Comparison of ENCODE assay signal across 5 cellular contexts in the genomic region with DNA sequence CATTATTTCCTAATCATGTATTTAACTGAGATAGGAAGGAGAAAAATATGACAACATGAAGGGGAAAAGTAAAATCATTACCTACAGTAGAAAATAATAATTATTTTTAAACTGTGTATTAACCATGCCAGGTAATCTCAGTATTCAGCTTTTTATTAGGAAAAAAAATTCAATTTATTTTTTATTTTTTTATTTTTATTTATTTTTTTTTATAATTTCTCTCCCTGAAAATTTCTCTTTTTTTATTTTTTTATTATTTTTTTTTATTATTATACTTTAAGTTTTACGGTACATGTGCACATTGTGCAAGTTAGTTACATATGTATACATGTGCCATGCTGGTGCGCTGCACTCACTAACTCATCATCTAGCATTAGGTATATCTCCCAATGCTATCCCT.
DNase-seq lines count a peak whose midpoint lies in the region; ATAC-seq, FAIRE-seq and TF ChIP-seq lines count a peak whose summit lies in the region.
"Not testable (repeated sequence)": the region's sequence is repeated elsewhere in the genome, so short reads cannot be mapped to it uniquely, and the experiment has no call there.

No MANE protein-coding gene starts in this region.

- not testable (repeated sequence) for H3K27me3 Mint-ChIP-seq in WTC11 (ENCODE audit: low read depth)

- H3K9me3 ChIP-seq in kidney (ENCODE audit: control insufficient read depth in 1 of 2, low read length in 2 of 2): not testable (repeated sequence)

- not testable (repeated sequence) for TF ChIP-seq CTCF in WTC11 (IDR thresholded peaks at IDR 0.05); kidney (IDR thresholded peaks at IDR 0.05; ENCODE audit: borderline replicate concordance, extremely low read depth, insufficient read depth)

- H3K4me3 Mint-ChIP-seq in WTC11: not testable (repeated sequence)

- not testable (repeated sequence) for ATAC-seq in WTC11

- FAIRE-seq in A204.1 (lab: Jason Lieb, UNC): peak; percentile 49
- peak; percentile 15 for FAIRE-seq in RCC 7860 (lab: Jason Lieb, UNC)
- FAIRE-seq in endometrium (lab: Jason Lieb, UNC): peak; percentile 55
- FAIRE-seq in kidney (lab: Jason Lieb, UNC): peak; percentile 82

- intact Hi-C loops in kidney (cut with DNase I): not testable (repeated sequence)

- H3K4me1 ChIP-seq in kidney (ENCODE audit: control insufficient read depth in 1 of 2, insufficient read depth in 1 of 2, low read depth in 1 of 2, low read length in 2 of 2): not testable (repeated sequence)

- H3K27ac ChIP-seq in kidney (ENCODE audit: low read depth in 2 of 2, low read length in 2 of 2): not testable (repeated sequence)

- not testable (repeated sequence) for H3K27ac Mint-ChIP-seq in WTC11

- not testable (repeated sequence) for H3K4me3 ChIP-seq in kidney (ENCODE audit: low read length in 2 of 2)

- CTCF ChIA-PET in WTC11 (lab: Charles Lee): not testable (repeated sequence)

- not testable (repeated sequence) for H3K9ac ChIP-seq in kidney (ENCODE audit: low read length in 2 of 2)

- peaks cover 12% of the 10 kb centered on the region for H3K4me1 Mint-ChIP-seq in WTC11

- not testable (repeated sequence) for H3K9me3 Mint-ChIP-seq in WTC11

- POLR2A ChIA-PET in WTC11 (lab: Charles Lee): not testable (repeated sequence)

- not testable (repeated sequence) for DNase-seq in RCC 7860 (ENCODE audit: low spot score); WTC11 (ENCODE audit: low spot score); kidney

- H3K36me3 Mint-ChIP-seq in WTC11: not testable (repeated sequence)

- H3K36me3 ChIP-seq in kidney (ENCODE audit: control insufficient read depth in 1 of 2, insufficient read depth in 2 of 2, low read length in 2 of 2): not testable (repeated sequence)

TF ChIP-seq in WTC11, 78 proteins besides CTCF, POLR2A, EP300 and RAD21:
- TF ChIP-seq HMGA2 (CRISPR knock-in tag; IDR thresholded peaks at IDR 0.05): peak; percentile 94
